7 cellular contexts compared by ENCODE assay signal in genomic region chr3:17501745-17502144, GRCh38.
"Had no signal": no experiment of that assay in that cellular context is flagged by ENCODE, and none has a peak within 500 bp of the region (broad histone marks: within the 10 kb centered on the region; RNA-seq: fewer than 3 reads in every experiment).

No MANE protein-coding gene starts in this region.

- DNase-seq: IMR-90, Karpas-422, Kasumi-1, KBM-7, KG1 had no signal

- H3K9ac ChIP-seq: KMS-11 had no signal

- H3K4me2 ChIP-seq: KMS-11 had no signal

- H3K27ac ChIP-seq: HL-60, KMS-11 had no signal
